Comparison of ENCODE assay signal across 7 cellular contexts in genomic region chr16:2676937-2677336, GRCh38. TPM values are rescaled to one million over a fixed set of nuclear protein-coding genes. Genes with fewer than 3 reads are reported as not detected.
DNase-seq lines count a peak whose midpoint lies in the region; TF ChIP-seq lines count a peak whose summit lies in the region.
"Not testable (repeated sequence)": the region's sequence is repeated elsewhere in the genome, so short reads cannot be mapped to it uniquely, and the experiment has no call there.
"Had no signal": no experiment of that assay in that cellular context is flagged by ENCODE, and none has a peak within 500 bp of the region (broad histone marks: within the 10 kb centered on the region; RNA-seq: fewer than 3 reads in every experiment).

No MANE protein-coding gene starts in this region.

- not testable (repeated sequence) for H3K27me3 Mint-ChIP-seq in nephron progenitor cell (ENCODE audit: low read depth, poor library complexity)

- not testable (repeated sequence) for TF ChIP-seq CTCF in adrenal gland (IDR thresholded peaks at IDR 0.05); nephron progenitor cell (IDR thresholded peaks at IDR 0.05); osteoblast (IDR thresholded peaks at IDR 0.05; ENCODE audit: extremely low read depth, low read depth, low read length)

- H3K27ac Mint-ChIP-seq in nephron progenitor cell = peak overlapping the region; percentile 36

- not testable (repeated sequence) for TF ChIP-seq POLR2A in adrenal gland (IDR thresholded peaks at IDR 0.05)

- intact Hi-C loops in adrenal gland (cut with DNase I) = not testable (repeated sequence)

- H2AFZ ChIP-seq in osteoblast (ENCODE audit: low read length) = not testable (repeated sequence)

- H3K27me3 ChIP-seq in BLaER1 treated with 17β-estradiol and CSF1 and Interleukin-3, amounts not matched to agents 10 nM and 100 nM; adrenal gland; osteoblast (ENCODE audit: insufficient read depth, low read length); skeletal muscle tissue (ENCODE audit: control insufficient read depth in 3 of 3, insufficient read depth in 3 of 3, low read length in 3 of 3): not testable (repeated sequence)

- H4K20me1 ChIP-seq in BLaER1 treated with 17β-estradiol and CSF1 and Interleukin-3, amounts not matched to agents 10 nM and 100 nM = peaks cover 0 to 16% (median 6%) of the 10 kb centered on the region in 11 experiments; a peak in 14 of 22 replicates
- not testable (repeated sequence) for H4K20me1 ChIP-seq in osteoblast (ENCODE audit: insufficient read depth, low read length)

- 89 to 98% (median 96%) methylated on average over 3 of the region's 3 CpGs for WGBS in adrenal gland, 4 donors

- H3K9me3 ChIP-seq in BLaER1 treated with 17β-estradiol and CSF1 and Interleukin-3, amounts not matched to agents 10 nM and 100 nM (replicated peaks in 1 of 11); adrenal gland (replicated peaks in 1 of 3); osteoblast (ENCODE audit: low read depth, low read length); skeletal muscle tissue (ENCODE audit: control insufficient read depth in 3 of 3, low read length in 3 of 3): not testable (repeated sequence)

- not testable (repeated sequence) for H3K27ac ChIP-seq in BLaER1 treated with 17β-estradiol and CSF1 and Interleukin-3, amounts not matched to agents 10 nM and 100 nM; osteoblast (ENCODE audit: low read depth, low read length)
- H3K27ac ChIP-seq in adrenal gland = peak overlapping the region in 4 of 5 donors; percentile 51 to 71 (median 66)
- peak overlapping the region; percentile 30 for H3K27ac ChIP-seq in skeletal muscle tissue (ENCODE audit: low read depth, low read length)

- DNase-seq in adrenal gland (peak in 1 of 7 donors; percentile 0), epidermal melanocyte (ENCODE audit: insufficient read length, low spot score) (peak; percentile 6), osteoblast (ENCODE audit: insufficient read length, low spot score, missing footprints) (peak; percentile 62)
- not testable (repeated sequence) for DNase-seq in nephron progenitor cell

- not testable (repeated sequence) for H3K9me3 Mint-ChIP-seq in nephron progenitor cell

- H3K9ac ChIP-seq in BLaER1 treated with 17β-estradiol and CSF1 and Interleukin-3, amounts not matched to agents 10 nM and 100 nM; skeletal muscle tissue (ENCODE audit: low read depth in 1 of 3, low read length in 3 of 3): not testable (repeated sequence)

- peaks cover 10% of the 10 kb centered on the region for H3K79me2 ChIP-seq in osteoblast (ENCODE audit: insufficient read depth, low read length)

- H3K4me2 ChIP-seq in BLaER1 treated with 17β-estradiol and CSF1 and Interleukin-3, amounts not matched to agents 10 nM and 100 nM = peak overlapping the region in 6 of 11 experiments; percentile 47 to 81 (median 67); a peak in 11 of 22 replicates
- not testable (repeated sequence) for H3K4me2 ChIP-seq in osteoblast (ENCODE audit: insufficient read depth, low read length)

- H3K36me3 Mint-ChIP-seq in nephron progenitor cell (ENCODE audit: low read depth) = not testable (repeated sequence)

- H3K4me3 Mint-ChIP-seq in nephron progenitor cell = not testable (repeated sequence)

- H3K4me3 ChIP-seq in BLaER1 treated with 17β-estradiol and CSF1 and Interleukin-3, amounts not matched to agents 10 nM and 100 nM; adrenal gland; osteoblast (ENCODE audit: insufficient read depth, low read length); skeletal muscle tissue (ENCODE audit: low read length in 3 of 3): not testable (repeated sequence)

- H3K4me1 ChIP-seq in BLaER1 treated with 17β-estradiol and CSF1 and Interleukin-3, amounts not matched to agents 10 nM and 100 nM = peaks cover 57 to 84% (median 75%) of the 10 kb centered on the region in 10 experiments
- H3K4me1 ChIP-seq in adrenal gland (replicated peaks in 1 of 2) (peaks cover 14 to 17% of the 10 kb centered on the region in 2 donors), skeletal muscle tissue (ENCODE audit: control insufficient read depth in 3 of 3, insufficient read depth in 3 of 3, low read length in 3 of 3) (peaks cover 15 to 22% (median 18%) of the 10 kb centered on the region in 3 donors)
- H3K4me1 ChIP-seq in osteoblast (ENCODE audit: insufficient read depth, low read length) = not testable (repeated sequence)

- H3K36me3 ChIP-seq in BLaER1 treated with 17β-estradiol and CSF1 and Interleukin-3, amounts not matched to agents 10 nM and 100 nM; adrenal gland (replicated peaks in 1 of 2); osteoblast (ENCODE audit: insufficient read depth, low read length); skeletal muscle tissue (ENCODE audit: control insufficient read depth in 3 of 3, insufficient read depth in 3 of 3, low read length in 3 of 3): not testable (repeated sequence)

- peaks cover 17% of the 10 kb centered on the region for H3K4me1 Mint-ChIP-seq in nephron progenitor cell

RNA-seq across cellular contexts. Expression of gene KCTD5, which starts 5.4 kb away (rescaled TPM):
- total RNA-seq in adrenal gland (10 to 100 TPM; 14.0 to 81.5 (median 18.9) TPM), osteoblast (19.2 and 21.7 TPM in 2 replicates), skeletal muscle tissue (13.6 TPM)
- polyA plus RNA-seq in adrenal gland = 10 to 100 TPM; 11.0 to 21.8 (median 13.4) TPM

RNA-seq across cellular contexts. Expression of gene PRSS27, which starts 43.1 kb away (rescaled TPM):
- total RNA-seq in adrenal gland (1 to 10 TPM in 5 of 8 donors, under 1 TPM in 2, not detected in 1; 0.35 to 2.1 (median 1.4) TPM), osteoblast (1.5 and 2.5 TPM in 2 replicates), skeletal muscle tissue (not detected)
- 1 to 10 TPM in 2 of 3 donors, not detected in 1; 2.6 to 2.7 TPM for polyA plus RNA-seq in adrenal gland
- polyA plus RNA-seq: CD8-positive, alpha-beta memory T cell had no signal
